Comparison of ENCODE assay signal across 8 cellular contexts in genomic region chr5:179620703-179621350, GRCh38. TPM values are rescaled to one million over a fixed set of nuclear protein-coding genes. Genes with fewer than 3 reads are reported as not detected.
A peak's percentile ranks its signal among the peaks of the same experiment; 100 is the strongest.
DNase-seq lines count a peak whose midpoint lies in the region; TF ChIP-seq lines count a peak whose summit lies in the region.

No MANE protein-coding gene starts in this region.

- H3K36me3 Mint-ChIP-seq in HFFc6 (ENCODE audit: low read depth) (peaks cover 70% of the 10 kb centered on the region), brain (peaks cover 73% of the 10 kb centered on the region), mesothelial cell of epicardium (peaks cover 52% of the 10 kb centered on the region)

- peaks cover 20% of the 10 kb centered on the region for H3K27me3 Mint-ChIP-seq in HFFc6 (ENCODE audit: insufficient read depth)
- H3K27me3 Mint-ChIP-seq in brain, result peaks cover 16% of the 10 kb centered on the region
- H3K27me3 Mint-ChIP-seq in mesothelial cell of epicardium (ENCODE audit: low read depth), result no peaks in the 10 kb centered on the region

- H3K9me3 Mint-ChIP-seq in HFFc6, result peaks cover 3% of the 10 kb centered on the region; the same call in 1 of the 2 replicates
- peaks cover 0 to 6% (median 0%) of the 10 kb centered on the region in 5 experiments for H3K9me3 Mint-ChIP-seq in brain
- H3K9me3 Mint-ChIP-seq in mesothelial cell of epicardium, result no peaks in the 10 kb centered on the region

- H3K27ac Mint-ChIP-seq in HFFc6 (peak overlapping the region; percentile 99), brain (peak overlapping the region; percentile 76 to 100 (median 93)), mesothelial cell of epicardium (peak overlapping the region; percentile 89)

- DNase-seq in A172 (ENCODE audit: low spot score) (peak; percentile 53), HFFc6 (peak; percentile 46), mesothelial cell of epicardium (ENCODE audit: low spot score in 2 of 2, unreplicated experiment in 2 of 2) (no peak), islet precursor cell (no peak), NCI-H1417 treated with DMSO at 0.1 percent for 48 hours (lab: John Stamatoyannopoulos, UW) (no peak), T-helper 9 cell (no peak), germinal center (ENCODE audit: low spot score) (no peak)

- no peak for TF ChIP-seq CTCF in HFFc6 (IDR thresholded peaks at IDR 0.05)
- TF ChIP-seq CTCF in brain (conservative IDR thresholded peaks at IDR 0.05), result no peak
- no peak for TF ChIP-seq CTCF in mesothelial cell of epicardium (IDR thresholded peaks at IDR 0.05; ENCODE audit: unreplicated experiment)

- H3K4me1 Mint-ChIP-seq in HFFc6 (ENCODE audit: low read depth), result peaks cover 73% of the 10 kb centered on the region
- peaks cover 77% of the 10 kb centered on the region for H3K4me1 Mint-ChIP-seq in brain
- H3K4me1 Mint-ChIP-seq in mesothelial cell of epicardium, result peaks cover 57% of the 10 kb centered on the region

- peak overlapping the region; percentile 98 for H3K4me3 Mint-ChIP-seq in HFFc6
- H3K4me3 Mint-ChIP-seq in brain, result peak overlapping the region; percentile 97 to 100 (median 99)
- peak overlapping the region; percentile 98 for H3K4me3 Mint-ChIP-seq in mesothelial cell of epicardium

RNA-seq across cellular contexts. Expression of gene HNRNPH1, which starts 2.6 kb away (rescaled TPM):
- 529 and 554 TPM in 2 replicates for total RNA-seq in A172 (2014; rRNA removed; shearing (Covaris generic))
- total RNA-seq in HFFc6 (2021; fragmentation: NEBNext Ultra II Directional; extraction: Animal tissue kit (Norgen Biotek cat#: 25700)), result 100 to 1,000 TPM; 286 to 401 (median 358) TPM
- polyA plus RNA-seq in brain (ENCODE audit: insufficient read depth, low read depth, low replicate concordance), result 134 TPM
- total RNA-seq in mesothelial cell of epicardium, result 1,105 to 1,117 TPM (median 1,115 TPM) in 3 replicates

Comparison
In these comparisons a context has a peak if more than half of its experiments do, and no peak if none do; other contexts are left out.
1. DNase-seq: peak in A172 (single experiment) and HFFc6 (single experiment); none in mesothelial cell of epicardium (0 of 2), islet precursor cell (single experiment), NCI-H1417 treated with DMSO at 0.1 percent for 48 hours (single experiment), T-helper 9 cell (single experiment) and germinal center (single experiment).
2. Peak in every context shown above with its lines, with median percentiles within 50 percentile points of each other: H3K27ac Mint-ChIP-seq and H3K4me3 Mint-ChIP-seq.